In genomic region chr19:10431943-10432735, GRCh38 we compare ENCODE assay signal across 8 cellular contexts.
DNase-seq lines count a peak whose midpoint lies in the region; ATAC-seq and TF ChIP-seq lines count a peak whose summit lies in the region.

No MANE protein-coding gene starts in this region.

- H3K4me3 ChIP-seq in astrocyte of the spinal cord (ENCODE audit: low read depth, low read length) = peak overlapping the region; percentile 50

- DNase-seq in GM20000 (ENCODE audit: low spot score) (peak; percentile 92), T-helper 1 cell (peak; percentile 57 to 72 (median 59)), astrocyte of the spinal cord (ENCODE audit: low read depth, low spot score) (no peak), iris pigment epithelial cell (ENCODE audit: low read depth) (peak; percentile 53), NCI-H226 (no peak)
- peak; percentile 54 for DNase-seq in stimulated activated CD8-positive, alpha-beta memory T cell treated with anti-CD3 and anti-CD28 coated beads, Interleukin-12 subunit alpha, Interleukin-12 subunit beta, amount 100 ng/mL, for 4 hours (ENCODE audit: low read depth)

- in situ Hi-C loops in astrocyte of the spinal cord (cut with HindIII; ENCODE audit: low sequenced_read_pairs) = no loop called here

- ATAC-seq in HG02981 (IDR thresholded peaks at IDR 0.05; ENCODE audit: unreplicated experiment) (no peak), HG03457 (IDR thresholded peaks at IDR 0.05; ENCODE audit: unreplicated experiment) (no peak)

- TF ChIP-seq CTCF in GM20000 (IDR thresholded peaks at IDR 0.05; ENCODE audit: extremely low read depth, missing control alignments) (no peak), astrocyte of the spinal cord (IDR thresholded peaks at IDR 0.05; ENCODE audit: low read depth, low read length) (no peak)

Comparison
In these comparisons a context has a peak if more than half of its experiments do, and no peak if none do; other contexts are left out.
1. DNase-seq: peak in GM20000 (single experiment), T-helper 1 cell (5 of 5), iris pigment epithelial cell (single experiment) and stimulated activated CD8-positive, alpha-beta memory T cell treated with anti-CD3 and anti-CD28 coated beads, Interleukin-12 subunit alpha, Interleukin-12 subunit beta, amount 100 ng/mL, for 4 hours (single experiment); none in astrocyte of the spinal cord (single experiment) and NCI-H226 (single experiment).